In genomic region chr3:15325228-15325627, GRCh38 we compare ENCODE assay signal across 11 cellular contexts. TPM values are rescaled to one million over a fixed set of nuclear protein-coding genes. Genes with fewer than 3 reads are reported as not detected.
A peak's percentile ranks its signal among the peaks of the same experiment; 100 is the strongest.
DNase-seq lines count a peak whose midpoint lies in the region; ATAC-seq and TF ChIP-seq lines count a peak whose summit lies in the region.
"Had no signal": no experiment of that assay in that cellular context is flagged by ENCODE, and none has a peak within 500 bp of the region (broad histone marks: within the 10 kb centered on the region; RNA-seq: fewer than 3 reads in every experiment).

No MANE protein-coding gene starts in this region.

- WGBS in right cardiac atrium: 70% methylated on average over 4 of the region's 4 CpGs
- WGBS in mammary epithelial cell (ENCODE audit: low coverage, missing lambda C conversion rate): 11% methylated on average over 3 of the region's 4 CpGs
- 72 to 83% methylated on average over 3 to 4 of the region's 4 CpGs for WGBS in mesodermal cell (ENCODE audit: insufficient coverage in 2 of 2), 2 experiments

- peak overlapping the region; percentile 12 for H3K27ac ChIP-seq in right cardiac atrium (ENCODE audit: low read length)
- no peak overlapping the region for H3K27ac ChIP-seq in mammary epithelial cell (ENCODE audit: insufficient read depth, low read depth, low read length)
- peak overlapping the region; percentile 26 for H3K27ac ChIP-seq in mesodermal cell (ENCODE audit: low read depth, low read length, severe bottlenecking)
- peak overlapping the region; percentile 95 for H3K27ac ChIP-seq in vagina
- H3K27ac ChIP-seq: BLaER1 had no signal

- CTCF ChIA-PET in mammary epithelial cell (lab: Charles Lee; ENCODE audit: low non-redundant PET): no interaction called here

- H3K36me3 ChIP-seq in mammary epithelial cell (ENCODE audit: insufficient read depth, low read length) (no peaks in the 10 kb centered on the region), mesodermal cell (ENCODE audit: control insufficient read depth, insufficient read depth, low read length) (peaks cover 55% of the 10 kb centered on the region), vagina (no peaks in the 10 kb centered on the region)
- H3K36me3 ChIP-seq: BLaER1 had no signal

- no peak for TF ChIP-seq CTCF in mammary epithelial cell (conservative IDR thresholded peaks at IDR 0.05 in 1 of 2, IDR thresholded peaks at IDR 0.05 in 1 of 2; ENCODE audit: extremely low read depth in 1 of 2, insufficient read depth in 1 of 2, low read depth in 1 of 2, low read length in 2 of 2)
- TF ChIP-seq CTCF in vagina (IDR thresholded peaks at IDR 0.05): no peak

- no peaks in the 10 kb centered on the region for H4K20me1 ChIP-seq in mammary epithelial cell (ENCODE audit: insufficient read depth, low read length)

- ATAC-seq in right cardiac atrium (no peak), Right ventricle myocardium inferior (no peak), HG03108 (IDR thresholded peaks at IDR 0.05; ENCODE audit: unreplicated experiment) (no peak), HG02938 (IDR thresholded peaks at IDR 0.05; ENCODE audit: unreplicated experiment) (no peak)

- no peak overlapping the region for H3K4me3 ChIP-seq in right cardiac atrium (ENCODE audit: low read length)
- no peak overlapping the region for H3K4me3 ChIP-seq in mammary epithelial cell (replicated peaks in 1 of 3; ENCODE audit: insufficient read depth in 1 of 3, low read depth in 2 of 3, low read length in 3 of 3)
- H3K4me3 ChIP-seq in mesodermal cell (ENCODE audit: extremely low read depth, insufficient read depth, low read length, poor library complexity, severe bottlenecking): no peak overlapping the region
- H3K4me3 ChIP-seq in vagina: no peak overlapping the region
- H3K4me3 ChIP-seq: BLaER1 had no signal

- DNase-seq in right cardiac atrium (peak in 1 of 3 donors; percentile 69), Right ventricle myocardium inferior (ENCODE audit: missing footprints) (no peak), mammary epithelial cell (peak; percentile 36), vagina (ENCODE audit: extremely low spot score in 2 of 2) (no peak), NCI-H1417 treated with DMSO at 0.1 percent for 48 hours (lab: John Stamatoyannopoulos, UW) (no peak)
- DNase-seq: central memory CD4-positive, alpha-beta T cell; NCI-H146 had no signal

- H3K4me1 ChIP-seq in right cardiac atrium (ENCODE audit: control insufficient read depth, insufficient read depth, low read length): peaks cover 26% of the 10 kb centered on the region
- peaks cover 27% of the 10 kb centered on the region for H3K4me1 ChIP-seq in mammary epithelial cell (ENCODE audit: insufficient read depth, low read length)
- H3K4me1 ChIP-seq in mesodermal cell (ENCODE audit: control insufficient read depth, insufficient read depth, low read length, poor library complexity, severe bottlenecking): peaks cover 35% of the 10 kb centered on the region
- peaks cover 91% of the 10 kb centered on the region for H3K4me1 ChIP-seq in vagina

- peaks cover 21% of the 10 kb centered on the region for H3K79me2 ChIP-seq in mammary epithelial cell (ENCODE audit: insufficient read depth, low read length)

- no peak for TF ChIP-seq POLR2A in vagina (IDR thresholded peaks at IDR 0.05)

- H3K9me3 ChIP-seq in right cardiac atrium (ENCODE audit: control insufficient read depth, low read length): no peaks in the 10 kb centered on the region
- H3K9me3 ChIP-seq in mammary epithelial cell (replicated peaks; ENCODE audit: insufficient read depth, low read length): no peaks in the 10 kb centered on the region
- no peaks in the 10 kb centered on the region for H3K9me3 ChIP-seq in mesodermal cell (ENCODE audit: control insufficient read depth, low read length)
- H3K9me3 ChIP-seq in vagina: no peaks in the 10 kb centered on the region
- H3K9me3 ChIP-seq: BLaER1 had no signal

- dilution Hi-C loops in mammary epithelial cell (cut with HindIII; ENCODE audit: low sequenced_read_pairs): no loop called here

- intact Hi-C loops in right cardiac atrium (cut with DNase I) (no loop called here), Right ventricle myocardium inferior (cut with DNase I) (no loop called here), mammary epithelial cell (cut with micrococcal nuclease) (no loop called here), vagina (cut with DNase I) (loop anchor here (5.0 kb wide), 1 partner anchor 33 kb away; no protein-coding TSS in a partner anchor)

- H2AFZ ChIP-seq in mammary epithelial cell (ENCODE audit: low read depth, low read length): no peak overlapping the region

- peak overlapping the region; percentile 13 for H3K4me2 ChIP-seq in mammary epithelial cell (ENCODE audit: insufficient read depth, low read depth, low read length)
- H3K4me2 ChIP-seq: BLaER1 had no signal

- in situ Hi-C loops in mammary epithelial cell (cut with MboI; ENCODE audit: low sequenced_read_pairs in 2 of 2): no loop called here

- no peak overlapping the region for H3K9ac ChIP-seq in mammary epithelial cell (ENCODE audit: insufficient read depth, low read length)
- H3K9ac ChIP-seq: BLaER1 had no signal

- H3K27me3 ChIP-seq in right cardiac atrium (ENCODE audit: control insufficient read depth, insufficient read depth): no peaks in the 10 kb centered on the region
- no peaks in the 10 kb centered on the region for H3K27me3 ChIP-seq in mammary epithelial cell (ENCODE audit: insufficient read depth, low read length)
- H3K27me3 ChIP-seq in vagina: no peaks in the 10 kb centered on the region

- no TSS peak for BruUV-seq in mammary epithelial cell (replicated peaks; lab: Mats Ljungman, UMichigan)

RNA-seq across cellular contexts. Expression of gene SH3BP5, which starts 7.2 kb away (rescaled TPM):
- total RNA-seq in right cardiac atrium: 10 to 100 TPM; 13.6 to 26.6 (median 15.7) TPM
- 12.9 TPM for polyA plus RNA-seq in right cardiac atrium
- 11.7 TPM for total RNA-seq in Right ventricle myocardium inferior
- total RNA-seq in mammary epithelial cell: 10 to 100 TPM; 15.4 to 21.0 TPM
- 20.1 TPM for polyA plus RNA-seq in mammary epithelial cell
- polyA minus RNA-seq in mammary epithelial cell: 10.6 TPM
- polyA plus RNA-seq in mesodermal cell (2013, experiment 1 of 2): 41.1 TPM
- 40.9 TPM for polyA plus RNA-seq in mesodermal cell (2013, experiment 2 of 2)
- total RNA-seq in vagina: 78.6 TPM
